Comparison of ENCODE assay signal across 24 cellular contexts in genomic region chr4:102402223-102402622, GRCh38. TPM values are rescaled to one million over a fixed set of nuclear protein-coding genes. Genes with fewer than 3 reads are reported as not detected.
"Had no signal": no experiment of that assay in that cellular context is flagged by ENCODE, and none has a peak within 500 bp of the region (broad histone marks: within the 10 kb centered on the region; RNA-seq: fewer than 3 reads in every experiment).

No MANE protein-coding gene starts in this region.

- H3K4me3 ChIP-seq: MG63, SJCRH30 had no signal

- ATAC-seq: Panc1, PC-3, Right ventricle myocardium inferior, SK-N-SH treated with all-trans-retinoic acid at 6 μM for 48 hours had no signal

- DNase-seq: Karpas-422; KG1; MG63; NCI-H1092; NCI-H1105 treated with DMSO at 0.1 percent for 48 hours; NCI-H1417 treated with DMSO at 0.1 percent for 48 hours; NCI-H146; NCI-H187; NCI-H2029; NCI-H2081 treated with DMSO at 0.1 percent for 48 hours; NCI-H2171; NCI-H226; NCI-H446; NCI-H510A; NCI-H524 treated with DMSO at 0.1 percent for 48 hours; NCI-H69; NCI-H774; NK-92 treated with Interleukin-12 subunit alpha and Interleukin-12 subunit beta, amount 100 ng/mL, for 24 hours; PC-3; SHP77 treated with DMSO at 0.1 percent for 48 hours; SJCRH30 had no signal

RNA-seq across cellular contexts. Expression of gene SLC39A8, which starts 56.9 kb away (rescaled TPM):
- total RNA-seq: SJCRH30 had no signal
